Comparison of ENCODE assay signal across 26 cellular contexts in genomic region chr3:103589770-103590169, GRCh38.
"Had no signal": no experiment of that assay in that cellular context is flagged by ENCODE, and none has a peak within 500 bp of the region (broad histone marks: within the 10 kb centered on the region; RNA-seq: fewer than 3 reads in every experiment).

No MANE protein-coding gene starts in this region.

- H3K27me3 ChIP-seq: colonic mucosa, esophagus squamous epithelium, gastrocnemius medialis, heart right ventricle, left lung had no signal

- H3K4me1 ChIP-seq: colonic mucosa, esophagus squamous epithelium, gastrocnemius medialis, heart right ventricle, left lung, lower lobe of right lung had no signal

- ATAC-seq: effector memory CD8-positive, alpha-beta T cell; esophagus mucosa; gastrocnemius medialis; heart right ventricle; left cardiac atrium; left lung; left ventricle myocardium superior; lower lobe of right lung; mucosa of descending colon had no signal

- H3K27ac ChIP-seq: colonic mucosa, epithelial cell of prostate, esophagus squamous epithelium, gastrocnemius medialis, heart right ventricle, left lung, lower lobe of right lung had no signal

- FAIRE-seq: endometrium, islet of Langerhans, keratinocyte had no signal

- H3K4me3 ChIP-seq: colonic mucosa, esophagus squamous epithelium, gastrocnemius medialis, heart right ventricle, left lung, lower lobe of right lung, mucosa of descending colon had no signal

- DNase-seq: colonic mucosa; cortex of kidney; effector CD8-positive, alpha-beta T cell; effector memory CD8-positive, alpha-beta T cell; endodermal cell; erythroblast; esophagus squamous epithelium; foreskin fibroblast; foreskin melanocyte; gastrocnemius medialis; glutamatergic neuron; head of caudate nucleus; heart right ventricle; hippocampal formation; left cardiac atrium; left lung; left ventricle myocardium superior; lower lobe of right lung; mesenchymal stem cell; mucosa of descending colon; naive B cell had no signal

- H3K9me3 ChIP-seq: colonic mucosa, esophagus squamous epithelium, gastrocnemius medialis, heart right ventricle, left lung, lower lobe of right lung, mucosa of descending colon had no signal

- H3K36me3 ChIP-seq: colonic mucosa, esophagus squamous epithelium, gastrocnemius medialis, heart right ventricle, left lung, lower lobe of right lung had no signal
